Comparison of ENCODE assay signal across 22 cellular contexts in the genomic region with DNA sequence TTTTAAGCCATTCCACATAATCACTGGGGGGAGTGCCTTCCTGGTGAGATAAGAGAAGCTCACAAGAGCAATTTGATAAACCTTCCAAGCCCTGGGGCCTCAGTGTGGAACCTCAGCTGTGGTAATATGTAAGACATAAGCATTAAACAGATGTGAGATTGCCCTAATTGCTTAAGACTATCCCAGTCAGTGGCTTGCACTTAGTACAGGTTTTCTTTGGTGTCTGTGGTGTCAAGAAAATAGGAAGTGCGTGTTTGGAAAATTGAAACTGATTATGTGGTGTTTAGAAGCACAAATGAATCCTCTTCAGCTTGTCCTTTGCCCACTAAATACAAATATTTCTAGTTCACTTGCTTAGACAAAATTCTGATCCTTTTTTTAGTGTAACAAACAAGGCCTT. TPM values are rescaled to one million over a fixed set of nuclear protein-coding genes. Genes with fewer than 3 reads are reported as not detected.
"Had no signal": no experiment of that assay in that cellular context is flagged by ENCODE, and none has a peak within 500 bp of the region (broad histone marks: within the 10 kb centered on the region; RNA-seq: fewer than 3 reads in every experiment).

No MANE protein-coding gene starts in this region.

- H3K36me3 Mint-ChIP-seq: activated naive CD8-positive, alpha-beta T cell treated with anti-CD3 and anti-CD28 coated beads for 36 hours; natural killer cell treated with Interleukin-12 subunit alpha and Interleukin-12 subunit beta and Interleukin-15 and Interleukin-18, amount 100 ng/mL, for 72 hours had no signal

- ATAC-seq: effector memory CD8-positive, alpha-beta T cell; esophagus mucosa; natural killer cell treated with Interleukin-12 subunit alpha and Interleukin-12 subunit beta and Interleukin-15 and Interleukin-18, amount 100 ng/mL, for 72 hours; pancreas; psoas muscle; right lobe of liver had no signal

- H3K4me3 Mint-ChIP-seq: activated naive CD8-positive, alpha-beta T cell treated with anti-CD3 and anti-CD28 coated beads for 36 hours; central memory CD8-positive, alpha-beta T cell; effector memory CD8-positive, alpha-beta T cell; natural killer cell treated with Interleukin-12 subunit alpha and Interleukin-12 subunit beta and Interleukin-15 and Interleukin-18, amount 100 ng/mL, for 72 hours had no signal

- H3K27ac Mint-ChIP-seq: activated naive CD8-positive, alpha-beta T cell treated with anti-CD3 and anti-CD28 coated beads for 36 hours; effector memory CD8-positive, alpha-beta T cell; natural killer cell treated with Interleukin-12 subunit alpha and Interleukin-12 subunit beta and Interleukin-15 and Interleukin-18, amount 100 ng/mL, for 72 hours had no signal

- H3K9me3 Mint-ChIP-seq: activated naive CD8-positive, alpha-beta T cell treated with anti-CD3 and anti-CD28 coated beads for 36 hours; natural killer cell treated with Interleukin-12 subunit alpha and Interleukin-12 subunit beta and Interleukin-15 and Interleukin-18, amount 100 ng/mL, for 72 hours had no signal

- H3K27me3 Mint-ChIP-seq: activated naive CD8-positive, alpha-beta T cell treated with anti-CD3 and anti-CD28 coated beads for 36 hours; central memory CD8-positive, alpha-beta T cell; effector memory CD8-positive, alpha-beta T cell; natural killer cell treated with Interleukin-12 subunit alpha and Interleukin-12 subunit beta and Interleukin-15 and Interleukin-18, amount 100 ng/mL, for 72 hours had no signal

- DNase-seq: activated CD4-positive, alpha-beta T cell treated with anti-CD3 and anti-CD28 coated beads for 4 hours; activated CD4-positive, alpha-beta T cell treated with anti-CD3 and anti-CD28 coated beads, Interleukin-2, amount 50 U/mL, for 48 hours; activated CD4-positive, CD25-positive, alpha-beta regulatory T cell; activated naive CD4-positive, alpha-beta T cell treated with Interleukin-2 at 50 U/mL for 16 hours; activated naive CD8-positive, alpha-beta T cell treated with anti-CD3 and anti-CD28 coated beads for 36 hours; activated T-cell treated with anti-CD3 and anti-CD28 coated beads, Interleukin-2, amount 50 U/mL, for 48 hours; dorsolateral prefrontal cortex; effector memory CD8-positive, alpha-beta T cell; glutamatergic neuron; kidney glomerular epithelial cell; left ventricle myocardium inferior; midbrain; pancreas; psoas muscle; right lobe of liver; stimulated activated CD4-positive, alpha-beta T cell treated with anti-CD3 and anti-CD28 coated beads, Interleukin-1b, Interleukin-23, amount 100 ng/mL, for 48 hours; stomach had no signal

- H3K4me1 Mint-ChIP-seq: central memory CD8-positive, alpha-beta T cell had no signal

RNA-seq across cellular contexts. Expression of gene LRRN1, which starts 54.4 kb away (rescaled TPM):
- total RNA-seq: endothelial cell of umbilical vein, lung microvascular endothelial cell had no signal
